Comparison of ENCODE assay signal across 1 cellular context in genomic region chr12:3195859-3196483, GRCh38.
TF ChIP-seq lines count a peak whose summit lies in the region.

No MANE protein-coding gene starts in this region.

TF ChIP-seq in H1, 55 proteins besides CTCF, POLR2A, EP300 and RAD21 (continued from another document):
- no peak for TF ChIP-seq SIN3A (conservative IDR thresholded peaks at IDR 0.05 in 1 of 2, IDR thresholded peaks at IDR 0.05 in 1 of 2; ENCODE audit: low read depth in 1 of 2, low read length in 2 of 2)
- TF ChIP-seq CREB1 (IDR thresholded peaks at IDR 0.05): no peak
- TF ChIP-seq CHD2 (IDR thresholded peaks at IDR 0.05; ENCODE audit: low read length): no peak
- TF ChIP-seq JUND (IDR thresholded peaks at IDR 0.05; ENCODE audit: low read length): no peak
